1 cellular context compared by ENCODE assay signal in the genomic region with DNA sequence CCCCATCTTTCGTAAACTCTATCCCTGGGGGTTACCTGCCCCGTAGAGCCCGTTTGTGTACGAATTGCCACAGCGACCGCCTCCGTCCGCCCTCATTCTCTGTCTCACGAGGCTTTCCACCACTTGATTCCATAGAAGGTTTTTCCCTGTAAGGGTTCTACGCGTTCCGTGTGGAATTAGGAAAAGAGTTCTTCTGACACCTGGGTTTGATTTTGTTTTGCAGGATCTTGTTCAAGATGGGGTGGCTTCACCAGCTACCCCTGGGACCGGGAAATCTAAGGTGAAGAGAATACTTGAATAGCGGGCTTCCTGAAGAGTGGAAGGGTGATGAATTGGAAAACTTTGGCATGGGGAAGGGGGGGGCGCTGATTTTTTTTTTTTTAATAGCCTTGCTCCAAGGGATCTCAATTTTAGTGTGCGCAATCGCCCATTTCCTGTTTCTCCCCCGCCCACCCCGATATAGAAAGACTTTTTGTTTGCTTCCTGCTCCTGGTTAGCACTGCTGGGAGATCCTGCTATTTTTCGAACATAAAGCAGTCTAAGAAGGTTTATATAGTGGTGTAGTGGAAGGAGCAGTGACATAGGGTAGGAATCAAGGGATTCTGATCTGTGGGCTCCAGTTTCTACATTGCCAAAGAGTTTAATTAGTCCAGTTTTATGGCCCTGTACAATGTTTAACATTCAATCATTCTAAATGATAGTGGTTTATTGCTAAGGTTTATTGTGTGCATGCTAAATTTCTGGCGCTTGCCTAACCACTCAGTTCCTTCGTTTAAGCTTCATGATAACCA.
TF ChIP-seq lines count a peak whose summit lies in the region.

No MANE protein-coding gene starts in this region.

TF ChIP-seq in HepG2, 621 proteins besides CTCF, POLR2A, EP300 and RAD21 (continued from another document):
- TF ChIP-seq, protein P1, sequence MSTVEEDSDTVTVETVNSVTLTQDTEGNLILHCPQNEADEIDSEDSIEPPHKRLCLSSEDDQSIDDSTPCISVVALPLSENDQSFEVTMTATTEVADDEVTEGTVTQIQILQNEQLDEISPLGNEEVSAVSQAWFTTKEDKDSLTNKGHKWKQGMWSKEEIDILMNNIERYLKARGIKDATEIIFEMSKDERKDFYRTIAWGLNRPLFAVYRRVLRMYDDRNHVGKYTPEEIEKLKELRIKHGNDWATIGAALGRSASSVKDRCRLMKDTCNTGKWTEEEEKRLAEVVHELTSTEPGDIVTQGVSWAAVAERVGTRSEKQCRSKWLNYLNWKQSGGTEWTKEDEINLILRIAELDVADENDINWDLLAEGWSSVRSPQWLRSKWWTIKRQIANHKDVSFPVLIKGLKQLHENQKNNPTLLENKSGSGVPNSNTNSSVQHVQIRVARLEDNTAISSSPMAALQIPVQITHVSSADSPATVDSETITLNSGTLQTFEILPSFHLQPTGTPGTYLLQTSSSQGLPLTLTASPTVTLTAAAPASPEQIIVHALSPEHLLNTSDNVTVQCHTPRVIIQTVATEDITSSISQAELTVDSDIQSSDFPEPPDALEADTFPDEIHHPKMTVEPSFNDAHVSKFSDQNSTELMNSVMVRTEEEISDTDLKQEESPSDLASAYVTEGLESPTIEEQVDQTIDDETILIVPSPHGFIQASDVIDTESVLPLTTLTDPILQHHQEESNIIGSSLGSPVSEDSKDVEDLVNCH (CRISPR knock-in tag; IDR thresholded peaks at IDR 0.05): no peak
- TF ChIP-seq NR2F6 (IDR thresholded peaks at IDR 0.05): no peak
- no peak for TF ChIP-seq NR2F6 (CRISPR knock-in tag; IDR thresholded peaks at IDR 0.05)
- no peak for TF ChIP-seq ZNF737 (CRISPR knock-in tag; IDR thresholded peaks at IDR 0.05; ENCODE audit: borderline replicate concordance)
- 0 out of 2 replicates have a peak, but pooled peaks have one; percentile 5 for TF ChIP-seq ZNF546 (CRISPR knock-in tag; conservative IDR thresholded peaks at IDR 0.05)
